20 cellular contexts compared by ENCODE assay signal in the genomic region with DNA sequence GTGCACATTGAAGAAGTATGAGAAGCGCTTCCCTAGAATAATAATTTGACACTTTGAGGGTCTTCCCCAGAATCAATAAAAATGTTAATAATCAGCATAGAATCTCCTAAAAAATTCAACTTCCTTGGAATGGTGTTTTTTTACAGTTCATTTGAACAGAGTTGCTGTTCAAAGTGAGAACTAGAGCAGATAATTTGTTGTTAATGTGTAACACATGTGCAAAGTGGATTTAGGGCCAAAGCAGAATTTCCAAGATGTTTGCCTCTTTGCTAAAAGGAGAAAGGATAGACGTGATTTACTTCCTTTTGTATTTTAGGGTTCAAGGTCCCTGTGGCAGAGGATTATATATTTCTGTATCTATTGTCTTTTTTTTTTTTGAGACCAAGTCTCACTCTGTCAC.
"Had no signal": no experiment of that assay in that cellular context is flagged by ENCODE, and none has a peak within 500 bp of the region (broad histone marks: within the 10 kb centered on the region; RNA-seq: fewer than 3 reads in every experiment).

No MANE protein-coding gene starts in this region.

- H3K9me3 ChIP-seq: MG63 had no signal

- DNase-seq: Karpas-422, KG1, MG63, NCI-H1092, NCI-H1105 treated with DMSO at 0.1 percent for 48 hours, NCI-H1417 treated with DMSO at 0.1 percent for 48 hours, NCI-H146, NCI-H187, NCI-H2029, NCI-H2081 treated with DMSO at 0.1 percent for 48 hours, NCI-H2171, NCI-H226, NCI-H446, NCI-H510A, NCI-H774, PC-3, SHP77 had no signal

- H3K36me3 ChIP-seq: MG63 had no signal

- H3K27me3 ChIP-seq: MG63 had no signal

- H3K27ac ChIP-seq: RWPE1 had no signal

- H3K4me3 ChIP-seq: MG63 had no signal

- ATAC-seq: Panc1, PC-3, SK-N-SH treated with all-trans-retinoic acid at 6 μM for 48 hours had no signal
